Comparison of ENCODE assay signal across 9 cellular contexts in the genomic region with DNA sequence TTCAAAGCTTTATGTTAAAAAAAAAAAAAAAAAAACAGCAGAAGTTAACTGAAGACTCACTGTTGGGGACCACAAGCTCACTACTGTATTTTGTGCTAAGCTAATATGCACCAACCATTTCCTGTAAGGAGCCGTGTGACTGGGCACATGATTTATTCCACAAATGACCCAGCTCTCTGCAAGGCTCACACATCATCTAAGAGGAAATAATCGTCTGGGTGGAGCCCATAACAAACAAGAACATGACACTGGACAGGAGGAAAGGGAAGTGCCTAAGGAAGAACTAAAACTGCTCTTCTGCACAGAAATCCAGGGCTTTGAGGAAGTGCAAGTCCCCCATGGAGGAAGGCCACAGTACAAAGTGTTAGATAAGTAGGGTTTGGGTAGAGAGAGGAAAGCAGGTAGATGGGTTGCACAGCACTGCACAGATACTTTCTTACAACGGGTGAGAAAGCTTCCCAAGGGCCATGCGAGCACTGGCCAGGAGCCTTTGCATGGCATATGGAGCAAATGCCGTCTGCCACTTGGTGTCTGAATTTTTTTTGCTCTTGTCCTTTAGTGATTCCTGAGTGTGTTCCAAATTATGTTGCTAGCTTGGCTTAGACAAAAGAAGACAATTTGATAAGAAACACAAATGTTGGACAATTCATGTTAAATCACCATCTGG. TPM values are rescaled to one million over a fixed set of nuclear protein-coding genes. Genes with fewer than 3 reads are reported as not detected.
DNase-seq lines count a peak whose midpoint lies in the region; ATAC-seq, FAIRE-seq and TF ChIP-seq lines count a peak whose summit lies in the region.
"Had no signal": no experiment of that assay in that cellular context is flagged by ENCODE, and none has a peak within 500 bp of the region (broad histone marks: within the 10 kb centered on the region; RNA-seq: fewer than 3 reads in every experiment).

No MANE protein-coding gene starts in this region.

- ATAC-seq in HG02798 (IDR thresholded peaks at IDR 0.05; ENCODE audit: poor library complexity, unreplicated experiment) (peak; percentile 53), K562 (peak; percentile 5), HG03039 (IDR thresholded peaks at IDR 0.05; ENCODE audit: unreplicated experiment) (no peak)

- no peaks in the 10 kb centered on the region for H3K27me3 ChIP-seq in K562 (ENCODE audit: control insufficient read depth in 2 of 2, insufficient read depth in 2 of 2, low read length in 2 of 2)
- H3K27me3 ChIP-seq: cardiac muscle cell had no signal

- no peak for TF ChIP-seq RAD21 in K562 (CRISPR knock-in tag; conservative IDR thresholded peaks at IDR 0.05 in 1 of 2, IDR thresholded peaks at IDR 0.05 in 1 of 2)

- peak overlapping the region; percentile 31; the same call in 1 of the 2 replicates for H3K4me2 ChIP-seq in K562 (ENCODE audit: insufficient read depth, low read length)

- peaks cover 16% of the 10 kb centered on the region for H4K20me1 ChIP-seq in K562 (replicated peaks; ENCODE audit: control insufficient read depth, insufficient read depth, low read length)

- H3K4me3 Mint-ChIP-seq in activated CD4-positive, alpha-beta T cell treated with anti-CD3 and anti-CD28 coated beads, Interleukin-2, amount 10 ng/mL, durations not matched to agents 24 days and 14 days = peak overlapping the region; percentile 63

- H3K9ac ChIP-seq in K562 (ENCODE audit: insufficient read depth in 1 of 2, low read depth in 2 of 2, low read length in 2 of 2) = peak overlapping the region in 1 of 2 experiments; percentile 13; a peak in 1 of 4 replicates

- POLR2A ChIA-PET in K562 (lab: Yijun Ruan, JAX) = interaction anchor here (0.6 to 7.4 kb wide), 11 partner anchors 9 to 369 kb away, joined by 4 to 70 read pairs (median 10); partner anchors contain the start of gene NFE2L2

- no peak for TF ChIP-seq CTCF in K562 (IDR thresholded peaks at IDR 0.05 in 2 of 3, conservative IDR thresholded peaks at IDR 0.05 in 1 of 3; ENCODE audit: insufficient read depth in 2 of 3, low read depth in 1 of 3, low read length in 3 of 3)

- TF ChIP-seq EP300 in K562 (IDR thresholded peaks at IDR 0.05; ENCODE audit: low read length) = no peak

- H2AFZ ChIP-seq in K562 (ENCODE audit: low read depth, low read length) = no peak overlapping the region

- H3K36me3 Mint-ChIP-seq in activated CD4-positive, alpha-beta T cell treated with anti-CD3 and anti-CD28 coated beads, Interleukin-2, amount 10 ng/mL, durations not matched to agents 24 days and 14 days (ENCODE audit: low read depth) = peaks cover 41% of the 10 kb centered on the region

- H3K9me3 ChIP-seq in K562 (replicated peaks; ENCODE audit: control insufficient read depth, insufficient read depth, low read depth, low read length) = no peaks in the 10 kb centered on the region

- no peaks in the 10 kb centered on the region for H3K27me3 Mint-ChIP-seq in activated CD4-positive, alpha-beta T cell treated with anti-CD3 and anti-CD28 coated beads, Interleukin-2, amount 10 ng/mL, durations not matched to agents 24 days and 14 days

- H3K9me3 Mint-ChIP-seq in activated CD4-positive, alpha-beta T cell treated with anti-CD3 and anti-CD28 coated beads, Interleukin-2, amount 10 ng/mL, durations not matched to agents 24 days and 14 days = no peaks in the 10 kb centered on the region

- CTCF ChIA-PET in K562 (lab: Yijun Ruan, JAX; ENCODE audit: low intra/inter-chr PET ratio) = no interaction called here

- peaks cover 56% of the 10 kb centered on the region; the same call in 2 of the 3 replicates for H3K36me3 ChIP-seq in K562 (ENCODE audit: control insufficient read depth, insufficient read depth, low read length)
- H3K36me3 ChIP-seq: cardiac muscle cell had no signal

- no peaks in the 10 kb centered on the region for H3K9me1 ChIP-seq in K562 (ENCODE audit: control insufficient read depth, insufficient read depth, low read length)

- peak; percentile 60 for FAIRE-seq in K562 (lab: Jason Lieb, UNC)

- BruUV-seq in K562 (replicated peaks; lab: Mats Ljungman, UMichigan) = TSS peak; percentile 2

- intact Hi-C loops in activated CD4-positive, alpha-beta T cell treated with anti-CD3 and anti-CD28 coated beads, Interleukin-2, amount 10 ng/mL, durations not matched to agents 24 days and 14 days (cut with micrococcal nuclease) = loop anchor here (1.0 to 2.0 kb wide), 2 partner anchors 23 to 27 kb away; partner anchors contain the start of gene HNRNPA3
- intact Hi-C loops in K562 (cut with micrococcal nuclease) = no loop called here

- H3K4me1 Mint-ChIP-seq in activated CD4-positive, alpha-beta T cell treated with anti-CD3 and anti-CD28 coated beads, Interleukin-2, amount 10 ng/mL, durations not matched to agents 24 days and 14 days = peaks cover 57% of the 10 kb centered on the region

- DNase-seq in activated CD4-positive, alpha-beta T cell treated with anti-CD3 and anti-CD28 coated beads, Interleukin-2, amount 10 ng/mL, durations not matched to agents 24 days and 14 days = peak; percentile 76
- no peak for DNase-seq in activated CD4-positive, alpha-beta T cell treated with anti-CD3 and anti-CD28 coated beads for 4 hours
- DNase-seq in NCI-H748 treated with DMSO at 0.1 percent for 48 hours (lab: John Stamatoyannopoulos, UW) (peak; percentile 34), K562 (ENCODE audit: extremely low read depth in 1 of 4, low spot score in 3 of 4) (no peak), kidney tubule cell (ENCODE audit: low spot score) (peak; percentile 88), substantia nigra (lab: John Stamatoyannopoulos, UW) (peak in 39 of 49 donors; percentile 10 to 76 (median 42))

- TF ChIP-seq POLR2A in K562 (conservative IDR thresholded peaks at IDR 0.05) = no peak

- in situ Hi-C loops in K562 (cut with MboI) = no loop called here

- H3K4me3 ChIP-seq in K562 = no peak overlapping the region
- H3K4me3 ChIP-seq: cardiac muscle cell had no signal

- H3K79me2 ChIP-seq in K562 (ENCODE audit: control insufficient read depth, insufficient read depth, low read length) = peaks cover 98% of the 10 kb centered on the region

- peak overlapping the region; percentile 85 for H3K27ac Mint-ChIP-seq in activated CD4-positive, alpha-beta T cell treated with anti-CD3 and anti-CD28 coated beads, Interleukin-2, amount 10 ng/mL, durations not matched to agents 24 days and 14 days

- 45% methylated on average over 5 of the region's 5 CpGs for WGBS in K562 (ENCODE audit: insufficient coverage, low coverage, missing lambda C conversion rate)

- H3K4me1 ChIP-seq in K562 (replicated peaks in 1 of 2; ENCODE audit: control insufficient read depth in 2 of 2, insufficient read depth in 2 of 2, low read length in 2 of 2) = peaks cover 18 to 44% of the 10 kb centered on the region in 2 experiments

- H3K27ac ChIP-seq in K562 (ENCODE audit: extremely low read depth, low read depth, low read length) (peak overlapping the region; percentile 26; the same call in 2 of the 3 replicates), substantia nigra (ENCODE audit: low read depth, low read length, poor library complexity, severe bottlenecking) (peak overlapping the region; percentile 76)
- H3K27ac ChIP-seq: cardiac muscle cell had no signal

TF ChIP-seq in K562, 482 proteins besides CTCF, POLR2A, EP300 and RAD21 (continues in another document):
- TF ChIP-seq HDAC1 (IDR thresholded peaks at IDR 0.05) = peak in 1 of 2 experiments; percentile 29; a peak in 1 of 4 replicates

RNA-seq across cellular contexts. Expression of gene NFE2L2, which starts 24.5 kb away (rescaled TPM):
- total RNA-seq in activated CD4-positive, alpha-beta T cell treated with anti-CD3 and anti-CD28 coated beads, Interleukin-2, amount 10 ng/mL, durations not matched to agents 24 days and 14 days = 63.5 and 63.7 TPM in 2 replicates
- total RNA-seq in K562 (2011; cell fraction: chromatin; rRNA removed; ENCODE audit: low replicate concordance) = 61.8 and 169 TPM in 2 replicates
- 36.7 and 42.6 TPM in 2 replicates for total RNA-seq in K562 (2011; cell fraction: nucleolus; rRNA removed)
- 59.8 and 96.6 TPM in 2 replicates for total RNA-seq in K562 (2011; cell fraction: nucleoplasm; rRNA removed)
- 33.2 and 46.0 TPM in 2 replicates for total RNA-seq in K562 (2014; rRNA removed)
- 59.3 and 72.0 TPM in 2 replicates for total RNA-seq in K562 (2014; rRNA removed; fragmentation: Illumina TruSeq; extraction: Trizol)
- total RNA-seq in K562 (2015; rRNA removed; fragmentation: Illumina TruSeq; extraction: Trizol) = 62.5 and 67.8 TPM in 2 replicates
- total RNA-seq in K562 (2021) = 60.8 and 64.8 TPM in 2 replicates
- polyA plus RNA-seq in K562 (2011; rRNA removed) = 93.2 and 120 TPM in 2 replicates
- polyA plus RNA-seq in K562 (2011; cell fraction: cytosol; rRNA removed) = 58.4 and 68.0 TPM in 2 replicates
- polyA plus RNA-seq in K562 (2011; cell fraction: nucleus; rRNA removed) = 62.5 and 70.2 TPM in 2 replicates
- 42.7 and 78.6 TPM in 2 replicates for polyA plus RNA-seq in K562 (2012)
- polyA plus RNA-seq in K562 (2014; fragmentation: Illumina TruSeq; extraction: Trizol) = 91.0 and 100 TPM in 2 replicates
- 10 to 100 TPM; 29.3 to 34.8 TPM for polyA plus RNA-seq in K562 (2014; fragmentation: Nextera tagmentation; extraction: Ambion mirVana)
- polyA plus RNA-seq in K562 (2014; rRNA removed) = 54.9 and 56.3 TPM in 2 replicates
- polyA minus RNA-seq in K562 (2011; rRNA and poly(A)+ RNA removed) = 108 and 150 TPM in 2 replicates
- polyA minus RNA-seq in K562 (2011; cell fraction: cytosol; rRNA and poly(A)+ RNA removed) = 40.0 and 70.1 TPM in 2 replicates
- 52.2 and 71.1 TPM in 2 replicates for polyA minus RNA-seq in K562 (2011; cell fraction: nucleus; rRNA and poly(A)+ RNA removed)

RNA-seq across cellular contexts. Expression of gene HNRNPA3, which starts 27.5 kb away (rescaled TPM):
- 333 and 336 TPM in 2 replicates for total RNA-seq in activated CD4-positive, alpha-beta T cell treated with anti-CD3 and anti-CD28 coated beads, Interleukin-2, amount 10 ng/mL, durations not matched to agents 24 days and 14 days
- 113 and 428 TPM in 2 replicates for total RNA-seq in K562 (2011; cell fraction: chromatin; rRNA removed; ENCODE audit: low replicate concordance)
- total RNA-seq in K562 (2011; cell fraction: nucleolus; rRNA removed) = 48.9 and 75.0 TPM in 2 replicates
- 198 and 354 TPM in 2 replicates for total RNA-seq in K562 (2011; cell fraction: nucleoplasm; rRNA removed)
- 72.8 and 79.5 TPM in 2 replicates for total RNA-seq in K562 (2014; rRNA removed)
- 130 and 151 TPM in 2 replicates for total RNA-seq in K562 (2014; rRNA removed; fragmentation: Illumina TruSeq; extraction: Trizol)
- 112 and 114 TPM in 2 replicates for total RNA-seq in K562 (2015; rRNA removed; fragmentation: Illumina TruSeq; extraction: Trizol)
- total RNA-seq in K562 (2021) = 249 and 272 TPM in 2 replicates
- polyA plus RNA-seq in K562 (2011; rRNA removed) = 150 and 215 TPM in 2 replicates
- 28.0 and 59.6 TPM in 2 replicates for polyA plus RNA-seq in K562 (2011; cell fraction: cytosol; rRNA removed)
- polyA plus RNA-seq in K562 (2011; cell fraction: nucleus; rRNA removed) = 96.2 and 150 TPM in 2 replicates
- polyA plus RNA-seq in K562 (2012) = 364 and 720 TPM in 2 replicates
- 356 and 381 TPM in 2 replicates for polyA plus RNA-seq in K562 (2014; fragmentation: Illumina TruSeq; extraction: Trizol)
- 100 to 1,000 TPM; 108 to 192 TPM for polyA plus RNA-seq in K562 (2014; fragmentation: Nextera tagmentation; extraction: Ambion mirVana)
- 381 and 428 TPM in 2 replicates for polyA plus RNA-seq in K562 (2014; rRNA removed)
- 97.6 and 107 TPM in 2 replicates for polyA minus RNA-seq in K562 (2011; rRNA and poly(A)+ RNA removed)
- 69.7 and 76.8 TPM in 2 replicates for polyA minus RNA-seq in K562 (2011; cell fraction: cytosol; rRNA and poly(A)+ RNA removed)
- 57.9 and 104 TPM in 2 replicates for polyA minus RNA-seq in K562 (2011; cell fraction: nucleus; rRNA and poly(A)+ RNA removed)

Comparison
In these comparisons a context has a peak if more than half of its experiments do, and no peak if none do; other contexts are left out.
1. DNase-seq: peak in activated CD4-positive, alpha-beta T cell treated with anti-CD3 and anti-CD28 coated beads, Interleukin-2, amount 10 ng/mL, durations not matched to agents 24 days and 14 days (single experiment), NCI-H748 treated with DMSO at 0.1 percent for 48 hours (single experiment), kidney tubule cell (single experiment) and substantia nigra (39 of 49); none in activated CD4-positive, alpha-beta T cell treated with anti-CD3 and anti-CD28 coated beads for 4 hours (0 of 2) and K562 (0 of 4).